8 cellular contexts compared by ENCODE assay signal in genomic region chr1:207959141-207959825, GRCh38. TPM values are rescaled to one million over a fixed set of nuclear protein-coding genes. Genes with fewer than 3 reads are reported as not detected.
DNase-seq lines count a peak whose midpoint lies in the region; ATAC-seq, FAIRE-seq and TF ChIP-seq lines count a peak whose summit lies in the region.

No MANE protein-coding gene starts in this region.

- H3K4me3 Mint-ChIP-seq in activated naive CD8-positive, alpha-beta T cell treated with anti-CD3 and anti-CD28 coated beads for 36 hours = peak overlapping the region; percentile 67
- H3K4me3 Mint-ChIP-seq in osteocyte (ENCODE audit: unreplicated experiment) = peak overlapping the region; percentile 65

- peak overlapping the region; percentile 80 to 97 (median 90) for H3K27ac ChIP-seq in heart left ventricle

- H3K36me3 Mint-ChIP-seq in activated naive CD8-positive, alpha-beta T cell treated with anti-CD3 and anti-CD28 coated beads for 36 hours = no peaks in the 10 kb centered on the region
- H3K36me3 Mint-ChIP-seq in osteocyte (ENCODE audit: unreplicated experiment) = no peaks in the 10 kb centered on the region

- 2 to 19% (median 3%) methylated on average over 24 to 76 of the region's 76 CpGs for WGBS in heart left ventricle, 4 donors

- no peak for FAIRE-seq in GM12892 (lab: Jason Lieb, UNC)

- H3K4me1 ChIP-seq in heart left ventricle = peaks cover 3 to 77% (median 52%) of the 10 kb centered on the region in 12 donors

- intact Hi-C loops in heart left ventricle (cut with DNase I) = loop anchor here in 4 of 10 donors (1.0 to 5.0 kb wide), 3 partner anchors 37 to 47 kb away; partner anchors contain the start of gene CD34 (in 1 of the 4)

- peaks cover 0 to 4% (median 0%) of the 10 kb centered on the region in 12 donors for H3K9me3 ChIP-seq in heart left ventricle

- H3K27me3 Mint-ChIP-seq in activated naive CD8-positive, alpha-beta T cell treated with anti-CD3 and anti-CD28 coated beads for 36 hours = peaks cover 54% of the 10 kb centered on the region
- no peaks in the 10 kb centered on the region for H3K27me3 Mint-ChIP-seq in osteocyte (ENCODE audit: unreplicated experiment)

- DNase-seq in GM12892 (ENCODE audit: insufficient read length) (peak; percentile 24), heart left ventricle (peak; percentile 86 to 93 (median 91)), osteocyte (ENCODE audit: extremely low spot score, unreplicated experiment) (no peak), NCI-H187 (lab: John Stamatoyannopoulos, UW) (no peak), epidermal melanocyte (ENCODE audit: insufficient read length, low spot score) (no peak)
- peak; percentile 36 for DNase-seq in activated naive CD8-positive, alpha-beta T cell treated with anti-CD3 and anti-CD28 coated beads for 36 hours

- TF ChIP-seq POLR2A in GM12892 (IDR thresholded peaks at IDR 0.05; ENCODE audit: low read depth, low read length) (no peak), heart left ventricle (IDR thresholded peaks at IDR 0.05) (peak in 1 of 2 donors; percentile 43)

- peaks cover 4% of the 10 kb centered on the region for H3K4me1 Mint-ChIP-seq in activated naive CD8-positive, alpha-beta T cell treated with anti-CD3 and anti-CD28 coated beads for 36 hours
- peaks cover 16% of the 10 kb centered on the region for H3K4me1 Mint-ChIP-seq in osteocyte (ENCODE audit: unreplicated experiment)

- peaks cover 0 to 17% (median 0%) of the 10 kb centered on the region in 9 donors for H3K27me3 ChIP-seq in heart left ventricle

- H3K27ac Mint-ChIP-seq in activated naive CD8-positive, alpha-beta T cell treated with anti-CD3 and anti-CD28 coated beads for 36 hours = no peak overlapping the region
- H3K27ac Mint-ChIP-seq in osteocyte (ENCODE audit: unreplicated experiment) = no peak overlapping the region

- peak; percentile 11 to 80 (median 72) for ATAC-seq in heart left ventricle
- no peak for ATAC-seq in GM18909 (IDR thresholded peaks at IDR 0.05; ENCODE audit: poor library complexity, unreplicated experiment)
- ATAC-seq in GM18502 (IDR thresholded peaks at IDR 0.05; ENCODE audit: poor library complexity, unreplicated experiment) = no peak

- TF ChIP-seq CTCF in heart left ventricle (IDR thresholded peaks at IDR 0.05) (peak in 6 of 12 donors; percentile 2 to 43 (median 9)), osteocyte (IDR thresholded peaks at IDR 0.05) (no peak)

- H3K4me3 ChIP-seq in heart left ventricle = peak overlapping the region; percentile 9 to 67 (median 58)

- H3K9me3 Mint-ChIP-seq in activated naive CD8-positive, alpha-beta T cell treated with anti-CD3 and anti-CD28 coated beads for 36 hours = no peaks in the 10 kb centered on the region
- no peaks in the 10 kb centered on the region for H3K9me3 Mint-ChIP-seq in osteocyte (ENCODE audit: unreplicated experiment)

- H3K36me3 ChIP-seq in heart left ventricle = no peaks in the 10 kb centered on the region

RNA-seq across cellular contexts. Expression of gene CD34, which starts 48.4 kb away (rescaled TPM):
- polyA plus RNA-seq in GM12892 (2012; ENCODE audit: missing spikeins) = not detected
- under 1 TPM in 1 of 2 experiments, not detected in 1; 0.02 TPM for total RNA-seq in activated naive CD8-positive, alpha-beta T cell treated with anti-CD3 and anti-CD28 coated beads for 36 hours
- total RNA-seq in heart left ventricle (100 to 1,000 TPM in 1 of 9 donors, 10 to 100 TPM in 8; 43.6 to 103 (median 63.8) TPM), osteocyte (not detected in 2 replicates)
- polyA plus RNA-seq in heart left ventricle = 10 to 100 TPM; 37.4 to 41.8 TPM

Comparison
In these comparisons a context has a peak if more than half of its experiments do, and no peak if none do; other contexts are left out.
1. DNase-seq: peak in GM12892 (single experiment), activated naive CD8-positive, alpha-beta T cell treated with anti-CD3 and anti-CD28 coated beads for 36 hours (single experiment) and heart left ventricle (5 of 5); none in osteocyte (single experiment), NCI-H187 (0 of 2) and epidermal melanocyte (single experiment).
2. ATAC-seq: peak in heart left ventricle (4 of 4); none in GM18909 (single experiment) and GM18502 (single experiment).
3. RNA of gene CD34, which starts 48.4 kb away (total RNA-seq): 43.6 to 103 TPM in heart left ventricle; 0.02 TPM in activated naive CD8-positive, alpha-beta T cell treated with anti-CD3 and anti-CD28 coated beads for 36 hours and not detected in osteocyte; every median in the first group is over 10 times any median in the second.